ENCODE assay signal across 20 cellular contexts in the genomic region with DNA sequence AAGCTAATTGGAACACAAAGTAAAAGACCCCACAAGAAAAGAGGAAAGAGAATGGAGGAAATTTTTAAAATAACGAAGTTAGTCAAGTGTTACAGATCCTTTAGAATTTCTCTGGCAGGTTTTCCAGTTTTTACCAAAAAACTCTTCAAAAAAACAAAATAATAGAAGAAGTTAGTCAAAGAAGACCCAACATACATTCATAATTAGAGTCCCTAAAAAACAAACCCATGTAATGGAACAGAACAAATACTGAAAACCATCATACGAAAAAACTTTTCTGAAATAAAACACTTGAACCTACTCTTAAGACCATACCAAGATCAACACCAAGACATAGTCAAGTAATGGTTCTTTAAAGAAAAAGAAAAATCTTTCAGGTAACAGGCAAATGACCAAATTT.
"Had no signal": no experiment of that assay in that cellular context is flagged by ENCODE, and none has a peak within 500 bp of the region (broad histone marks: within the 10 kb centered on the region; RNA-seq: fewer than 3 reads in every experiment).

No MANE protein-coding gene starts in this region.

- H3K4me3 Mint-ChIP-seq: activated CD4-positive, alpha-beta T cell treated with anti-CD3 and anti-CD28 coated beads, Interleukin-2, amount 10 ng/mL, durations not matched to agents 7 days and 5 days; brain; nephron progenitor cell; stimulated activated memory B cell treated with anti-CD40 and anti-IgM and Interleukin-4, amounts not matched to agents 10 μg/mL and 1 μg/mL and 100 μg/mL, for 72 hours had no signal

- H3K27me3 Mint-ChIP-seq: activated CD4-positive, alpha-beta T cell treated with anti-CD3 and anti-CD28 coated beads, Interleukin-2, amount 10 ng/mL, durations not matched to agents 7 days and 5 days; brain; stimulated activated memory B cell treated with anti-CD40 and anti-IgM and Interleukin-4, amounts not matched to agents 10 μg/mL and 1 μg/mL and 100 μg/mL, for 72 hours had no signal

- H3K27ac Mint-ChIP-seq: brain; nephron progenitor cell; stimulated activated memory B cell treated with anti-CD40 and anti-IgM and Interleukin-4, amounts not matched to agents 10 μg/mL and 1 μg/mL and 100 μg/mL, for 72 hours had no signal

- DNase-seq: activated CD4-positive, alpha-beta T cell treated with anti-CD3 and anti-CD28 coated beads, Interleukin-2, amount 10 ng/mL, durations not matched to agents 7 days and 5 days; activated effector memory CD4-positive, alpha-beta T cell treated with Interleukin-2 at 50 U/mL for 16 hours; activated T-cell treated with anti-CD3 and anti-CD28 coated beads for 4 hours; anterior cingulate cortex; caudate nucleus; colonic mucosa; foreskin keratinocyte; glutamatergic neuron; hippocampal formation; islet precursor cell; left colon; lower lobe of right lung; nephron progenitor cell; nucleus accumbens; retina; spleen; stimulated activated CD4-positive, alpha-beta T cell treated with anti-CD3 and anti-CD28 coated beads, Interleukin-4, amount 100 ng/mL, for 4 hours; SW 1271 had no signal

- ATAC-seq: foreskin keratinocyte; left colon; lower lobe of right lung; stimulated activated memory B cell treated with anti-CD40 and anti-IgM and Interleukin-4, amounts not matched to agents 10 μg/mL and 1 μg/mL and 100 μg/mL, for 72 hours had no signal
